Comparison of ENCODE assay signal across 1 cellular context in genomic region chr15:67164401-67164791, GRCh38.
TF ChIP-seq lines count a peak whose summit lies in the region.

No MANE protein-coding gene starts in this region.

TF ChIP-seq in A549, 52 proteins besides CTCF, POLR2A, EP300 and RAD21 (continued from another document):
- TF ChIP-seq HES2 (IDR thresholded peaks at IDR 0.05) (no peak), MYC (IDR thresholded peaks at IDR 0.05; ENCODE audit: borderline replicate concordance, low read length) (no peak), HDAC2 (IDR thresholded peaks at IDR 0.05) (no peak), RARB (CRISPR knock-in tag; IDR thresholded peaks at IDR 0.05) (no peak), CHD2 (IDR thresholded peaks at IDR 0.05; ENCODE audit: low read length, partially characterized antibody) (no peak), USF2 (IDR thresholded peaks at IDR 0.05) (no peak), HMGXB4 (CRISPR knock-in tag; IDR thresholded peaks at IDR 0.05; ENCODE audit: borderline replicate concordance) (no peak)
